1 cellular context compared by ENCODE assay signal in genomic region chr9:119758990-119759389, GRCh38.
TF ChIP-seq lines count a peak whose summit lies in the region.

No MANE protein-coding gene starts in this region.

TF ChIP-seq in H1, 55 proteins besides CTCF, POLR2A, EP300 and RAD21 (continued from another document):
- no peak for TF ChIP-seq PHF8 (conservative IDR thresholded peaks at IDR 0.05; ENCODE audit: low read depth, low read length)
